8 cellular contexts compared by ENCODE assay signal in genomic region chr15:74540135-74540760, GRCh38. TPM values are rescaled to one million over a fixed set of nuclear protein-coding genes. Genes with fewer than 3 reads are reported as not detected.
A peak's percentile ranks its signal among the peaks of the same experiment; 100 is the strongest.
DNase-seq lines count a peak whose midpoint lies in the region; ATAC-seq and TF ChIP-seq lines count a peak whose summit lies in the region.

No MANE protein-coding gene starts in this region.

- H3K9me3 ChIP-seq in A673 (ENCODE audit: low read depth, low read length, poor library complexity, severe bottlenecking) (no peaks in the 10 kb centered on the region), muscle layer of colon (ENCODE audit: low read length) (no peaks in the 10 kb centered on the region)

- H3K27me3 ChIP-seq in A673 (replicated peaks; ENCODE audit: insufficient read depth, low read depth, low read length, poor library complexity) (no peaks in the 10 kb centered on the region), muscle layer of colon (ENCODE audit: control insufficient read depth in 1 of 2, insufficient read depth in 2 of 2, low read length in 2 of 2) (no peaks in the 10 kb centered on the region)

- peaks cover 14% of the 10 kb centered on the region for H3K4me1 ChIP-seq in A673 (ENCODE audit: insufficient read depth, low read length, poor library complexity, severe bottlenecking)
- peaks cover 17% of the 10 kb centered on the region for H3K4me1 ChIP-seq in muscle layer of colon (ENCODE audit: insufficient read depth, low read length)

- H3K4me3 ChIP-seq in A673 (ENCODE audit: low read depth, low read length, poor library complexity, severe bottlenecking) (peak overlapping the region; percentile 99), choroid plexus epithelial cell (ENCODE audit: low read depth, low read length) (peak overlapping the region; percentile 82), muscle layer of colon (ENCODE audit: low read depth in 1 of 2, low read length in 2 of 2) (peak overlapping the region; percentile 79 to 85)

- CTCF ChIA-PET in A673 (lab: Charles Lee) = interaction anchor here (0.8 to 1.1 kb wide), 2 partner anchors 95 to 229 kb away, joined by 3 to 4 read pairs; no protein-coding TSS in a partner anchor

- intact Hi-C loops in A673 (cut with micrococcal nuclease; ENCODE audit: unreplicated experiment) = loop anchor here (2.0 kb wide), 1 partner anchor 75 kb away; the partner anchor contains the start of gene CLK3

- TF ChIP-seq CTCF in A673 (conservative IDR thresholded peaks at IDR 0.05; ENCODE audit: low read depth, low read length) (no peak), choroid plexus epithelial cell (conservative IDR thresholded peaks at IDR 0.05; ENCODE audit: low read depth, low read length) (no peak)

- peak overlapping the region; percentile 75 for H3K9ac ChIP-seq in muscle layer of colon (ENCODE audit: low read length)

- DNase-seq in A673 (ENCODE audit: low spot score) (peak; percentile 15), NCI-H2227 treated with DMSO at 0.1 percent for 48 hours (lab: John Stamatoyannopoulos, UW) (peak; percentile 14), choroid plexus epithelial cell (ENCODE audit: low read depth) (no peak), cortex of kidney (lab: John Stamatoyannopoulos, UW) (no peak), cerebellar nuclear complex (lab: John Stamatoyannopoulos, UW) (no peak), D341Med (ENCODE audit: low spot score) (no peak)

- peak; percentile 4 for ATAC-seq in GM18861 (IDR thresholded peaks at IDR 0.05; ENCODE audit: unreplicated experiment)

- BruUV-seq in A673 (replicated peaks; lab: Mats Ljungman, UMichigan) = TSS peak; percentile 96

- H3K27ac ChIP-seq in A673 (ENCODE audit: low read depth, low read length, poor library complexity, severe bottlenecking) = peak overlapping the region; percentile 93
- peak overlapping the region; percentile 66 for H3K27ac ChIP-seq in muscle layer of colon (ENCODE audit: low read depth, low read length)

- no peaks in the 10 kb centered on the region for H3K36me3 ChIP-seq in A673 (ENCODE audit: insufficient read depth, low read length, poor library complexity, severe bottlenecking)
- H3K36me3 ChIP-seq in muscle layer of colon (ENCODE audit: insufficient read depth, low read length) = no peaks in the 10 kb centered on the region

- POLR2A ChIA-PET in A673 (lab: Charles Lee; ENCODE audit: low non-redundant PET) = interaction anchor here (0.5 kb wide), 1 partner anchor 152 kb away, joined by 3 read pairs; no protein-coding TSS in a partner anchor

RNA-seq across cellular contexts. Expression of gene ARID3B, which starts 0.8 kb away (rescaled TPM):
- total RNA-seq in A673 (2021) = 17.3 and 18.3 TPM in 2 replicates

Comparison
In these comparisons a context has a peak if more than half of its experiments do, and no peak if none do; other contexts are left out.
1. DNase-seq: peak in A673 (single experiment) and NCI-H2227 treated with DMSO at 0.1 percent for 48 hours (single experiment); none in choroid plexus epithelial cell (single experiment), cortex of kidney (single experiment), cerebellar nuclear complex (0 of 2) and D341Med (single experiment).
2. Peak in every context shown above with its lines, with median percentiles within 50 percentile points of each other: H3K4me3 ChIP-seq.